Comparison of ENCODE assay signal across 16 cellular contexts in genomic region chr9:89810434-89810833, GRCh38.
DNase-seq lines count a peak whose midpoint lies in the region; ATAC-seq lines count a peak whose summit lies in the region.
"Had no signal": no experiment of that assay in that cellular context is flagged by ENCODE, and none has a peak within 500 bp of the region (broad histone marks: within the 10 kb centered on the region; RNA-seq: fewer than 3 reads in every experiment).

No MANE protein-coding gene starts in this region.

- CTCF ChIA-PET in CD8-positive, alpha-beta memory T cell (lab: Charles Lee) = interaction anchor here (1.0 kb wide), 1 partner anchor 9 kb away, joined by 3 read pairs; no protein-coding TSS in a partner anchor

- DNase-seq in COLO668 (lab: John Stamatoyannopoulos, UW; ENCODE audit: unreplicated experiment) (peak; percentile 58), MG63 (peak; percentile 23), astrocyte of the hippocampus (ENCODE audit: low read depth, low spot score) (peak; percentile 9), myocyte (ENCODE audit: low read depth) (peak; percentile 48), NCI-H2081 treated with DMSO at 0.1 percent for 48 hours (lab: John Stamatoyannopoulos, UW) (no peak)
- DNase-seq in CD8-positive, alpha-beta memory T cell = no peak
- DNase-seq: activated B cell treated with CpG ODN at 0.5 μM for 24 hours; activated naive CD4-positive, alpha-beta T cell; BE2C; NCI-H2029 treated with DMSO at 0.1 percent for 48 hours; PC-9 had no signal

- H3K27me3 Mint-ChIP-seq in CD8-positive, alpha-beta memory T cell = peaks cover 2 to 8% of the 10 kb centered on the region in 2 donors
- H3K27me3 Mint-ChIP-seq: activated B cell treated with CpG ODN at 0.5 μM for 24 hours had no signal

- ATAC-seq in GM19395 (IDR thresholded peaks at IDR 0.05; ENCODE audit: unreplicated experiment) (no peak), HG03196 (IDR thresholded peaks at IDR 0.05; ENCODE audit: unreplicated experiment) (no peak)

- no peak overlapping the region for H3K4me3 ChIP-seq in MG63
- H3K4me3 ChIP-seq in CD8-positive, alpha-beta memory T cell (ENCODE audit: low read length) = no peak overlapping the region
- H3K4me3 ChIP-seq: cardiac muscle cell, PC-9, prostate gland had no signal

- no peaks in the 10 kb centered on the region for H3K9me3 Mint-ChIP-seq in CD8-positive, alpha-beta memory T cell
- H3K9me3 Mint-ChIP-seq: activated B cell treated with CpG ODN at 0.5 μM for 24 hours had no signal

- H3K27ac ChIP-seq in CD8-positive, alpha-beta memory T cell (ENCODE audit: low read depth, low read length) = no peak overlapping the region
- H3K27ac ChIP-seq: cardiac muscle cell, HL-60, PC-9, prostate gland had no signal

- H3K9me3 ChIP-seq in MG63 = no peaks in the 10 kb centered on the region
- H3K9me3 ChIP-seq in CD8-positive, alpha-beta memory T cell (ENCODE audit: low read length) = no peaks in the 10 kb centered on the region
- H3K9me3 ChIP-seq: BE2C, prostate gland had no signal

- H3K4me1 ChIP-seq in CD8-positive, alpha-beta memory T cell (ENCODE audit: insufficient read depth, low read length) = no peaks in the 10 kb centered on the region
- H3K4me1 ChIP-seq: prostate gland had no signal

- H3K4me3 Mint-ChIP-seq in CD8-positive, alpha-beta memory T cell = no peak overlapping the region
- H3K4me3 Mint-ChIP-seq: activated B cell treated with CpG ODN at 0.5 μM for 24 hours had no signal

- H3K27me3 ChIP-seq in MG63 = no peaks in the 10 kb centered on the region
- H3K27me3 ChIP-seq in CD8-positive, alpha-beta memory T cell (ENCODE audit: insufficient read depth, low read length, poor library complexity, severe bottlenecking) = no peaks in the 10 kb centered on the region
- H3K27me3 ChIP-seq: BE2C, cardiac muscle cell had no signal

- H3K36me3 Mint-ChIP-seq in CD8-positive, alpha-beta memory T cell = no peaks in the 10 kb centered on the region

- POLR2A ChIA-PET in CD8-positive, alpha-beta memory T cell (lab: Charles Lee) = no interaction called here

- H3K27ac Mint-ChIP-seq in CD8-positive, alpha-beta memory T cell = no peak overlapping the region
- H3K27ac Mint-ChIP-seq: activated B cell treated with CpG ODN at 0.5 μM for 24 hours had no signal

- no peaks in the 10 kb centered on the region for H3K4me1 Mint-ChIP-seq in CD8-positive, alpha-beta memory T cell

- no peaks in the 10 kb centered on the region for H3K36me3 ChIP-seq in MG63
- H3K36me3 ChIP-seq in CD8-positive, alpha-beta memory T cell (ENCODE audit: insufficient read depth, low read length) = no peaks in the 10 kb centered on the region
- H3K36me3 ChIP-seq: BE2C, cardiac muscle cell, prostate gland had no signal

Comparison
In these comparisons a context has a peak if more than half of its experiments do, and no peak if none do; other contexts are left out.
1. DNase-seq: peak in COLO668 (single experiment), MG63 (single experiment), astrocyte of the hippocampus (single experiment) and myocyte (single experiment); none in CD8-positive, alpha-beta memory T cell (0 of 5) and NCI-H2081 treated with DMSO at 0.1 percent for 48 hours (single experiment).